10 cellular contexts compared by ENCODE assay signal in the genomic region with DNA sequence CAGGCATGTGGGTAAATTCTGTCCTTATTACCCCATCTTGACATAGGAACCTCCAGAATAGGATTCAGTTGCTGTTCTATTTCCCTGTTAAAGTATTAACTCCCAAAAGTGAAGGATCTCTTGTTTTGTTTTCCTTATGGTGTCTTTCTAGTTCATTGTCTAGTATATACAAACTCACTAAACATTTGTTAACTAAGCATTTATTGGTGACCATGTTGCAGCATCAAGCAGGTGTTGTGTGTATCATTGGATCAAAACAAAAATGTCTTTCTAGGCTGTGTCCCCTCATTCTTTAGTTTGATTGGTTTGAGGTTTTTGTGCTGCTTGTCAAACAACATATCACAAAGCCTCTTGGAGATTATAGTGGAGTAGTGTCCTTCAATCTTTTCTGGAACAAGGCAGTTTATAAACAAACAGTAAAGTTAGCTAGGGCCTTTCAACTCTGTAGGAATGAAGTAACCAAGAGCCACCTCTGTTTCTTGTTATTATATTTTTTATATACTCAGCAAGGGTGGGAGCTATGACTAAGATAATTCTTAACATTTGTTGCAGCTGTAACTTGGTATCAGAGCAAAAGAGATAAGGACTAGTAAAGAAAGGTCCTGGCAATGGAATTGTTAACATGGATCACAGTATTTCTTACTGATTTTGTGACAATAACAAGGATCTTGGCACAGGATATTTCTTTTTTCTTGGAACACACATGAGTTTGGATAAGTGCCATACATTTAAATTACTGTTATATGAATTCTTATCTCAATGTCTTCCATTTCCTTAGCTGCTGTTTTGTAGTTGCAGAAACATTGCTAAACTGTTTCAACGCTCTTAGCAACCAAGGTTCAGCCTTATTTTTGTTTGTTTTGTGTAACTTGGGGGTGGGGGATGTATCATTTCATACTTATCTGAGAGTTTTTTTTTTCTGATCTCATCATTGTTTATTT. TPM values are rescaled to one million over a fixed set of nuclear protein-coding genes. Genes with fewer than 3 reads are reported as not detected.
A peak's percentile ranks its signal among the peaks of the same experiment; 100 is the strongest.
DNase-seq lines count a peak whose midpoint lies in the region; ATAC-seq and TF ChIP-seq lines count a peak whose summit lies in the region.
"Had no signal": no experiment of that assay in that cellular context is flagged by ENCODE, and none has a peak within 500 bp of the region (broad histone marks: within the 10 kb centered on the region; RNA-seq: fewer than 3 reads in every experiment).

No MANE protein-coding gene starts in this region.

- H3K27me3 Mint-ChIP-seq in CD4-positive, alpha-beta T cell, result no peaks in the 10 kb centered on the region
- no peaks in the 10 kb centered on the region for H3K27me3 Mint-ChIP-seq in nephron (ENCODE audit: low read depth)

- peak overlapping the region; percentile 16 for H3K9ac ChIP-seq in SK-N-MC (ENCODE audit: insufficient read length)

- TF ChIP-seq CTCF in CD4-positive, alpha-beta T cell (IDR thresholded peaks at IDR 0.05), result no peak
- TF ChIP-seq CTCF in fibroblast of mammary gland (conservative IDR thresholded peaks at IDR 0.05; ENCODE audit: control insufficient read depth, insufficient read depth, low read depth, low read length) (no peak), nephron (IDR thresholded peaks at IDR 0.05; ENCODE audit: unreplicated experiment in 3 of 3) (no peak)

- peak overlapping the region; percentile 46 for H3K4me3 ChIP-seq in SK-N-MC
- no peak overlapping the region for H3K4me3 ChIP-seq in fibroblast of mammary gland (ENCODE audit: control insufficient read depth, low read depth, low read length)

- H3K4me1 Mint-ChIP-seq in CD4-positive, alpha-beta T cell (ENCODE audit: low read depth), result peaks cover 31% of the 10 kb centered on the region
- peaks cover 50% of the 10 kb centered on the region for H3K4me1 Mint-ChIP-seq in nephron

- H3K27ac ChIP-seq in CD4-positive, alpha-beta T cell (ENCODE audit: low read depth, low read length), result no peak overlapping the region
- H3K27ac ChIP-seq in SK-N-MC, result peak overlapping the region; percentile 76

- H3K27ac Mint-ChIP-seq in CD4-positive, alpha-beta T cell, result peak overlapping the region; percentile 63
- peak overlapping the region; percentile 93 to 94 (median 94) for H3K27ac Mint-ChIP-seq in nephron

- H3K36me3 ChIP-seq in SK-N-MC (ENCODE audit: insufficient read depth, low read length), result no peaks in the 10 kb centered on the region

- no peak for DNase-seq in CD4-positive, alpha-beta T cell
- DNase-seq in SK-N-MC (ENCODE audit: low read depth, low spot score) (no peak), fibroblast of mammary gland (ENCODE audit: low read depth) (peak; percentile 64), NAMALWA (ENCODE audit: low spot score) (no peak)
- DNase-seq in activated naive CD4-positive, alpha-beta T cell (lab: John Stamatoyannopoulos, UW), result no peak
- DNase-seq: activated CD4-positive, alpha-beta T cell treated with anti-CD3 and anti-CD28 coated beads for 4 hours; MV-4-11 had no signal

- no peaks in the 10 kb centered on the region for H3K27me3 ChIP-seq in CD4-positive, alpha-beta T cell (ENCODE audit: control insufficient read depth, insufficient read depth, low read length)

- no peaks in the 10 kb centered on the region for H3K9me3 ChIP-seq in CD4-positive, alpha-beta T cell (ENCODE audit: control insufficient read depth, low read length)
- no peaks in the 10 kb centered on the region for H3K9me3 ChIP-seq in SK-N-MC (ENCODE audit: low read depth, low read length)

- H3K9me3 Mint-ChIP-seq in CD4-positive, alpha-beta T cell, result no peaks in the 10 kb centered on the region
- H3K9me3 Mint-ChIP-seq in nephron, result no peaks in the 10 kb centered on the region

- peak; percentile 29 for ATAC-seq in CD4-positive, alpha-beta T cell (ENCODE audit: poor library complexity)
- ATAC-seq in GM21786 (IDR thresholded peaks at IDR 0.05; ENCODE audit: unreplicated experiment) (no peak), HG02588 (IDR thresholded peaks at IDR 0.05; ENCODE audit: unreplicated experiment) (no peak)

- intact Hi-C loops in CD4-positive, alpha-beta T cell (cut with DNase I, micrococcal nuclease), result no loop called here

- POLR2A ChIA-PET in CD4-positive, alpha-beta T cell (lab: Charles Lee), result interaction anchor here (0.7 kb wide), 1 partner anchor 35 kb away, joined by 3 read pairs; no protein-coding TSS in a partner anchor

- CTCF ChIA-PET in CD4-positive, alpha-beta T cell (lab: Charles Lee), result interaction anchor here (1.3 kb wide), 1 partner anchor 10 kb away, joined by 5 read pairs; no protein-coding TSS in a partner anchor

- H3K36me3 Mint-ChIP-seq in CD4-positive, alpha-beta T cell (ENCODE audit: low read depth), result peaks cover 62% of the 10 kb centered on the region
- H3K36me3 Mint-ChIP-seq in nephron (ENCODE audit: low read depth), result peaks cover 15% of the 10 kb centered on the region

- H3K4me3 Mint-ChIP-seq in CD4-positive, alpha-beta T cell, result no peak overlapping the region
- peak overlapping the region in 1 of 3 experiments; percentile 30 for H3K4me3 Mint-ChIP-seq in nephron

RNA-seq across cellular contexts. Expression of a gene that starts 49.3 kb away (rescaled TPM):
- total RNA-seq in CD4-positive, alpha-beta T cell, result 10 to 100 TPM; 37.6 to 39.0 TPM
